Comparison of ENCODE assay signal across 1 cellular context in the genomic region with DNA sequence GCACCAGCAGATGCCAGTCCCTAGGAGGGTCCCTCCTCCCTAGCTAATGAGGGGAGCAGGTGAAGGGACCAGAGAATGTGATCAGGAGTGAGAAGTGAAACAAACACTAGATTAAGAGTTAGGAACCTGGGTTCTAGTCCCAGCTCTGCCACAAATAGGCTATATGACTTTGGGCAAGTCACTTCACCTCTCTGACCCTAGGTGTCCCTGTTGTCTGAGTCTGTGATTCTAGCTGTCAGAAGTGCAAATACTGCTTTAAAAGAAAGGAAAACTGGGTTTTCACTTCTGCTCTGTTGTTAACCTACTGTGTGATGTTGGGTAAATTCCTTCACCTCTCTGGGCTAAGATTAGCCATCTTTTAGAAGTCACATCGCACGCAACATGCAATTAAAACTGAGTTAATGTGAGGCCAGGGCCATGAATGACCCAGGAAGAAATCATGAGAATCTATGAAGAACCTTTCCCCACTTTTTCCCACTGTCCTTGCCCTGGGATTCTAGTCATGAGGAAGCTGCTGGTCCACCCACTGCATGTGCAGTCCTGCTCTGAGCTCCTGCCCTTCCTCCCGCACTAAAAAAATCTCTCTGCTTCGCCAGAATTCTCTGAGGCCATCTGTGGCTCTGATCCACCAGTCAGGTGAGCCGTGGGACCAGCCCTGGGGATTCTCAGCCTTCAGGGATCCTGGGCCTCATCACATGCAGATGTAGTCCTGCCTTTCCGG.
TF ChIP-seq lines count a peak whose summit lies in the region.

No MANE protein-coding gene starts in this region.

TF ChIP-seq in HCT116, 20 proteins besides CTCF, POLR2A, EP300 and RAD21 (continued from another document):
- TF ChIP-seq, protein P1, sequence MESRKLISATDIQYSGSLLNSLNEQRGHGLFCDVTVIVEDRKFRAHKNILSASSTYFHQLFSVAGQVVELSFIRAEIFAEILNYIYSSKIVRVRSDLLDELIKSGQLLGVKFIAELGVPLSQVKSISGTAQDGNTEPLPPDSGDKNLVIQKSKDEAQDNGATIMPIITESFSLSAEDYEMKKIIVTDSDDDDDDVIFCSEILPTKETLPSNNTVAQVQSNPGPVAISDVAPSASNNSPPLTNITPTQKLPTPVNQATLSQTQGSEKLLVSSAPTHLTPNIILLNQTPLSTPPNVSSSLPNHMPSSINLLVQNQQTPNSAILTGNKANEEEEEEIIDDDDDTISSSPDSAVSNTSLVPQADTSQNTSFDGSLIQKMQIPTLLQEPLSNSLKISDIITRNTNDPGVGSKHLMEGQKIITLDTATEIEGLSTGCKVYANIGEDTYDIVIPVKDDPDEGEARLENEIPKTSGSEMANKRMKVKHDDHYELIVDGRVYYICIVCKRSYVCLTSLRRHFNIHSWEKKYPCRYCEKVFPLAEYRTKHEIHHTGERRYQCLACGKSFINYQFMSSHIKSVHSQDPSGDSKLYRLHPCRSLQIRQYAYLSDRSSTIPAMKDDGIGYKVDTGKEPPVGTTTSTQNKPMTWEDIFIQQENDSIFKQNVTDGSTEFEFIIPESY (IDR thresholded peaks at IDR 0.05; ENCODE audit: extremely low read depth, insufficient replicate concordance, low read length) = no peak
- TF ChIP-seq, protein P2, sequence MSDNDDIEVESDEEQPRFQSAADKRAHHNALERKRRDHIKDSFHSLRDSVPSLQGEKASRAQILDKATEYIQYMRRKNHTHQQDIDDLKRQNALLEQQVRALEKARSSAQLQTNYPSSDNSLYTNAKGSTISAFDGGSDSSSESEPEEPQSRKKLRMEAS (IDR thresholded peaks at IDR 0.05) = no peak
